ENCODE assay signal across 18 cellular contexts in genomic region chr19:21947775-21948174, GRCh38.
DNase-seq lines count a peak whose midpoint lies in the region; ATAC-seq, FAIRE-seq and TF ChIP-seq lines count a peak whose summit lies in the region.
"Had no signal": no experiment of that assay in that cellular context is flagged by ENCODE, and none has a peak within 500 bp of the region (broad histone marks: within the 10 kb centered on the region; RNA-seq: fewer than 3 reads in every experiment).

No MANE protein-coding gene starts in this region.

- H3K27ac ChIP-seq in subcutaneous abdominal adipose tissue (ENCODE audit: low read depth, low read length) (no peak overlapping the region), heart left ventricle (no peak overlapping the region)
- H3K27ac ChIP-seq: PC-9, stomach had no signal

- no peaks in the 10 kb centered on the region for H3K27me3 Mint-ChIP-seq in activated naive CD4-positive, alpha-beta T cell treated with anti-CD3 and anti-CD28 coated beads for 36 hours (ENCODE audit: low read depth)
- H3K27me3 Mint-ChIP-seq: activated CD4-positive, alpha-beta T cell treated with anti-CD3 and anti-CD28 coated beads, Interleukin-2, amount 10 ng/mL, durations not matched to agents 7 days and 5 days; activated T-cell treated with anti-CD3 and anti-CD28 coated beads, Interleukin-2, amount 50 U/mL, for 24 hours; CD4-positive, alpha-beta T cell had no signal

- intact Hi-C loops in activated naive CD4-positive, alpha-beta T cell treated with anti-CD3 and anti-CD28 coated beads for 36 hours (cut with micrococcal nuclease): no loop called here
- intact Hi-C loops in heart left ventricle (cut with DNase I): no loop called here

- CTCF ChIA-PET in activated naive CD4-positive, alpha-beta T cell treated with anti-CD3 and anti-CD28 coated beads for 36 hours (lab: Charles Lee): interaction anchor here (0.6 kb wide), 1 partner anchor 338 kb away, joined by 3 read pairs; no protein-coding TSS in a partner anchor

- DNase-seq in activated naive CD4-positive, alpha-beta T cell treated with anti-CD3 and anti-CD28 coated beads for 36 hours: peak; percentile 11
- no peak for DNase-seq in activated naive CD4-positive, alpha-beta T cell treated with anti-CD3 and anti-CD28 coated beads, Interleukin-2, amount 50 U/mL, for 72 hours (ENCODE audit: low spot score in 2 of 2)
- DNase-seq in NT2/D1 (ENCODE audit: low read depth, low spot score): peak; percentile 9
- peak; percentile 25 to 37 for DNase-seq in erythroblast (lab: John Stamatoyannopoulos, UW)
- DNase-seq in D721Med (ENCODE audit: insufficient read length, low spot score): no peak
- DNase-seq in heart left ventricle: no peak
- no peak for DNase-seq in NCI-H2107 (lab: John Stamatoyannopoulos, UW)
- DNase-seq: activated CD4-positive, alpha-beta T cell treated with anti-CD3 and anti-CD28 coated beads, Interleukin-2, amount 10 ng/mL, durations not matched to agents 7 days and 5 days; activated T-cell treated with anti-CD3 and anti-CD28 coated beads, Interleukin-2, amount 50 U/mL, for 24 hours; CD4-positive, alpha-beta T cell; cerebellar nuclear complex; GF-D8; NCI-H1694 treated with DMSO at 0.1 percent for 48 hours; PC-9; retina; stomach had no signal

- FAIRE-seq in D721Med (lab: Jason Lieb, UNC): no peak
- FAIRE-seq: urothelium cell line had no signal

- TF ChIP-seq POLR2A in erythroblast (IDR thresholded peaks at IDR 0.05; ENCODE audit: low read length): no peak
- TF ChIP-seq POLR2A in heart left ventricle (IDR thresholded peaks at IDR 0.05): no peak

- H3K27ac Mint-ChIP-seq in activated naive CD4-positive, alpha-beta T cell treated with anti-CD3 and anti-CD28 coated beads for 36 hours: no peak overlapping the region
- H3K27ac Mint-ChIP-seq in activated naive CD4-positive, alpha-beta T cell treated with anti-CD3 and anti-CD28 coated beads, Interleukin-2, amount 50 U/mL, for 72 hours: no peak overlapping the region
- H3K27ac Mint-ChIP-seq: activated CD4-positive, alpha-beta T cell treated with anti-CD3 and anti-CD28 coated beads, Interleukin-2, amount 10 ng/mL, durations not matched to agents 7 days and 5 days; activated T-cell treated with anti-CD3 and anti-CD28 coated beads, Interleukin-2, amount 50 U/mL, for 24 hours; CD4-positive, alpha-beta T cell had no signal

- 68 to 73% (median 71%) methylated on average over 8 of the region's 8 CpGs for WGBS in heart left ventricle, 4 donors

- H3K4me1 Mint-ChIP-seq in activated naive CD4-positive, alpha-beta T cell treated with anti-CD3 and anti-CD28 coated beads for 36 hours (ENCODE audit: low read depth): no peaks in the 10 kb centered on the region
- H3K4me1 Mint-ChIP-seq: activated CD4-positive, alpha-beta T cell treated with anti-CD3 and anti-CD28 coated beads, Interleukin-2, amount 10 ng/mL, durations not matched to agents 7 days and 5 days had no signal

- TF ChIP-seq CTCF in D721Med (IDR thresholded peaks at IDR 0.05; ENCODE audit: insufficient read depth, missing control alignments) (no peak), heart left ventricle (IDR thresholded peaks at IDR 0.05) (no peak)

- H3K9me3 ChIP-seq in NT2/D1 (ENCODE audit: insufficient read depth, low read length): peaks cover 87% of the 10 kb centered on the region
- peaks cover 14 to 76% (median 64%) of the 10 kb centered on the region in 5 donors for H3K9me3 ChIP-seq in subcutaneous abdominal adipose tissue (ENCODE audit: control insufficient read depth in 5 of 5, low read length in 5 of 5)
- peaks cover 0 to 99% (median 73%) of the 10 kb centered on the region in 12 donors for H3K9me3 ChIP-seq in heart left ventricle

- H3K27me3 ChIP-seq in NT2/D1 (ENCODE audit: insufficient read depth, insufficient read length): no peaks in the 10 kb centered on the region
- H3K27me3 ChIP-seq in subcutaneous abdominal adipose tissue (ENCODE audit: control insufficient read depth in 5 of 5, insufficient read depth in 4 of 5, low read length in 5 of 5): no peaks in the 10 kb centered on the region
- no peaks in the 10 kb centered on the region for H3K27me3 ChIP-seq in heart left ventricle
- H3K27me3 ChIP-seq: stomach had no signal

- peaks cover 38% of the 10 kb centered on the region for H3K9me3 Mint-ChIP-seq in activated naive CD4-positive, alpha-beta T cell treated with anti-CD3 and anti-CD28 coated beads for 36 hours
- peaks cover 25 to 33% of the 10 kb centered on the region in 2 donors for H3K9me3 Mint-ChIP-seq in activated naive CD4-positive, alpha-beta T cell treated with anti-CD3 and anti-CD28 coated beads, Interleukin-2, amount 50 U/mL, for 72 hours

- no peaks in the 10 kb centered on the region for H3K4me1 ChIP-seq in NT2/D1 (ENCODE audit: insufficient read depth, insufficient read length)
- H3K4me1 ChIP-seq in subcutaneous abdominal adipose tissue (ENCODE audit: control insufficient read depth in 5 of 5, insufficient read depth in 5 of 5, low read length in 5 of 5): no peaks in the 10 kb centered on the region
- no peaks in the 10 kb centered on the region for H3K4me1 ChIP-seq in heart left ventricle
- H3K4me1 ChIP-seq: stomach had no signal

- H3K9ac ChIP-seq in NT2/D1 (ENCODE audit: insufficient read length, low read depth) (no peak overlapping the region), subcutaneous abdominal adipose tissue (ENCODE audit: low read length in 5 of 5) (no peak overlapping the region)

- H3K36me3 ChIP-seq in NT2/D1 (ENCODE audit: insufficient read depth, insufficient read length, low read length) (peaks cover 4% of the 10 kb centered on the region), subcutaneous abdominal adipose tissue (ENCODE audit: control insufficient read depth in 5 of 5, insufficient read depth in 5 of 5, low read length in 5 of 5) (no peaks in the 10 kb centered on the region), heart left ventricle (no peaks in the 10 kb centered on the region)

- peaks cover 3% of the 10 kb centered on the region for H3K36me3 Mint-ChIP-seq in activated naive CD4-positive, alpha-beta T cell treated with anti-CD3 and anti-CD28 coated beads for 36 hours (ENCODE audit: low read depth)
- peaks cover 29 to 41% of the 10 kb centered on the region in 2 donors for H3K36me3 Mint-ChIP-seq in activated naive CD4-positive, alpha-beta T cell treated with anti-CD3 and anti-CD28 coated beads, Interleukin-2, amount 50 U/mL, for 72 hours

- H3K4me3 Mint-ChIP-seq in activated naive CD4-positive, alpha-beta T cell treated with anti-CD3 and anti-CD28 coated beads for 36 hours: no peak overlapping the region
- H3K4me3 Mint-ChIP-seq: activated CD4-positive, alpha-beta T cell treated with anti-CD3 and anti-CD28 coated beads, Interleukin-2, amount 10 ng/mL, durations not matched to agents 7 days and 5 days; activated T-cell treated with anti-CD3 and anti-CD28 coated beads, Interleukin-2, amount 50 U/mL, for 24 hours; CD4-positive, alpha-beta T cell had no signal

- H3K4me3 ChIP-seq in NT2/D1 (ENCODE audit: insufficient read length, low read depth): no peak overlapping the region
- H3K4me3 ChIP-seq in subcutaneous abdominal adipose tissue (ENCODE audit: low read depth in 1 of 5, low read length in 5 of 5): peak overlapping the region in 4 of 5 donors; percentile 1 to 41 (median 18)
- no peak overlapping the region for H3K4me3 ChIP-seq in heart left ventricle
- H3K4me3 ChIP-seq: PC-9, stomach had no signal

- no peak for ATAC-seq in activated naive CD4-positive, alpha-beta T cell treated with anti-CD3 and anti-CD28 coated beads, Interleukin-2, amount 50 U/mL, for 72 hours
- ATAC-seq in heart left ventricle: no peak

Comparison
In these comparisons a context has a peak if more than half of its experiments do, and no peak if none do; other contexts are left out.
1. DNase-seq: peak in activated naive CD4-positive, alpha-beta T cell treated with anti-CD3 and anti-CD28 coated beads for 36 hours (single experiment), NT2/D1 (single experiment) and erythroblast (2 of 2); none in activated naive CD4-positive, alpha-beta T cell treated with anti-CD3 and anti-CD28 coated beads, Interleukin-2, amount 50 U/mL, for 72 hours (0 of 2), D721Med (single experiment), heart left ventricle (0 of 5) and NCI-H2107 (single experiment).
2. H3K4me3 ChIP-seq: peak in subcutaneous abdominal adipose tissue (4 of 5); none in NT2/D1 (single experiment) and heart left ventricle (0 of 12).